39 cellular contexts compared by ENCODE assay signal in genomic region chr9:124803911-124804310, GRCh38. TPM values are rescaled to one million over a fixed set of nuclear protein-coding genes. Genes with fewer than 3 reads are reported as not detected.
"Had no signal": no experiment of that assay in that cellular context is flagged by ENCODE, and none has a peak within 500 bp of the region (broad histone marks: within the 10 kb centered on the region; RNA-seq: fewer than 3 reads in every experiment).

No MANE protein-coding gene starts in this region.

- H3K4me1 Mint-ChIP-seq: activated CD4-positive, alpha-beta T cell treated with anti-CD3 and anti-CD28 coated beads, Interleukin-2, amount 10 ng/mL, durations not matched to agents 24 days and 14 days; activated naive CD8-positive, alpha-beta T cell treated with anti-CD3 and anti-CD28 coated beads for 36 hours; activated T-helper 17 cell treated with anti-CD3 and anti-CD28 coated beads, Interleukin-2, amount 50 U/mL, for 72 hours had no signal

- H3K27me3 Mint-ChIP-seq: activated B cell treated with CpG ODN at 0.5 μM for 24 hours had no signal

- H3K9me3 ChIP-seq: adrenal gland, body of pancreas, breast epithelium had no signal

- H3K27ac Mint-ChIP-seq: activated CD4-positive, alpha-beta memory T cell treated with anti-CD3 and anti-CD28 coated beads for 36 hours; activated CD4-positive, alpha-beta T cell treated with anti-CD3 and anti-CD28 coated beads, Interleukin-2, amount 10 ng/mL, durations not matched to agents 24 days and 14 days; activated CD8-positive, alpha-beta T cell treated with anti-CD3 and anti-CD28 coated beads for 36 hours; activated naive CD4-positive, alpha-beta T cell treated with anti-CD3 and anti-CD28 coated beads for 36 hours; activated naive CD4-positive, alpha-beta T cell treated with anti-CD3 and anti-CD28 coated beads, Interleukin-2, amount 50 U/mL, for 72 hours; activated naive CD8-positive, alpha-beta T cell treated with anti-CD3 and anti-CD28 coated beads for 36 hours; activated T-cell treated with anti-CD3 and anti-CD28 coated beads, Interleukin-2, amount 50 U/mL, for 72 hours; activated T-helper 1 cell treated with anti-CD3 and anti-CD28 coated beads, Interleukin-12 subunit alpha, Interleukin-12 subunit beta, Interleukin-2, Interleukin-4 antibody, amounts not matched to agents 30 ng/mL and 10 ng/mL and 1 ng/mL, durations not matched to agents 14 hours and 24 hours and 36 hours; activated T-helper 17 cell treated with anti-CD3 and anti-CD28 coated beads, Interleukin-2, amount 50 U/mL, for 72 hours; T-helper 1 cell treated with Interleukin-12 subunit alpha and Interleukin-12 subunit beta and Interleukin-4 antibody, amounts not matched to agents 30 μg/mL and 1 μg/mL, for 36 hours; T-helper 2 cell treated with Interferon-gamma antibody and Interleukin-4, amounts not matched to agents 5 μg/mL and 100 μg/mL, for 36 hours had no signal

- H3K27me3 ChIP-seq: adrenal gland, body of pancreas, brain microvascular endothelial cell, breast epithelium had no signal

- H3K36me3 Mint-ChIP-seq: activated CD4-positive, alpha-beta memory T cell treated with anti-CD3 and anti-CD28 coated beads for 36 hours; activated naive CD4-positive, alpha-beta T cell treated with anti-CD3 and anti-CD28 coated beads, Interleukin-2, amount 50 U/mL, for 72 hours; activated naive CD8-positive, alpha-beta T cell treated with anti-CD3 and anti-CD28 coated beads for 36 hours had no signal

- H3K4me3 Mint-ChIP-seq: activated B cell treated with CpG ODN at 0.5 μM for 24 hours; activated CD4-positive, alpha-beta memory T cell treated with anti-CD3 and anti-CD28 coated beads for 36 hours; activated CD4-positive, alpha-beta T cell treated with anti-CD3 and anti-CD28 coated beads, Interleukin-2, amount 10 ng/mL, durations not matched to agents 24 days and 14 days; activated CD8-positive, alpha-beta T cell treated with anti-CD3 and anti-CD28 coated beads for 36 hours; activated naive CD4-positive, alpha-beta T cell treated with anti-CD3 and anti-CD28 coated beads for 36 hours; activated naive CD8-positive, alpha-beta T cell treated with anti-CD3 and anti-CD28 coated beads for 36 hours; activated T-cell treated with anti-CD3 and anti-CD28 coated beads, Interleukin-2, amount 50 U/mL, for 4 hours; activated T-cell treated with anti-CD3 and anti-CD28 coated beads, Interleukin-2, amount 50 U/mL, for 72 hours; activated T-helper 1 cell treated with anti-CD3 and anti-CD28 coated beads, Interleukin-12 subunit alpha, Interleukin-12 subunit beta, Interleukin-2, Interleukin-4 antibody, amounts not matched to agents 30 ng/mL and 10 ng/mL and 1 ng/mL, durations not matched to agents 14 hours and 24 hours and 36 hours; activated T-helper 17 cell treated with anti-CD3 and anti-CD28 coated beads, Interleukin-2, amount 50 U/mL, for 72 hours; T-helper 1 cell treated with Interleukin-12 subunit alpha and Interleukin-12 subunit beta and Interleukin-4 antibody, amounts not matched to agents 30 μg/mL and 1 μg/mL, for 36 hours; T-helper 2 cell treated with Interferon-gamma antibody and Interleukin-4, amounts not matched to agents 5 μg/mL and 100 μg/mL, for 36 hours had no signal

- H3K4me3 ChIP-seq: adrenal gland, body of pancreas, breast epithelium had no signal

- ATAC-seq: activated CD8-positive, alpha-beta T cell treated with anti-CD3 and anti-CD28 coated beads for 36 hours; activated naive CD4-positive, alpha-beta T cell treated with anti-CD3 and anti-CD28 coated beads, Interleukin-2, amount 50 U/mL, for 72 hours; activated T-cell treated with anti-CD3 and anti-CD28 coated beads, Interleukin-2, amount 50 U/mL, for 4 hours; activated T-cell treated with anti-CD3 and anti-CD28 coated beads, Interleukin-2, amount 50 U/mL, for 72 hours; activated T-helper 17 cell treated with anti-CD3 and anti-CD28 coated beads, Interleukin-2, amount 50 U/mL, for 72 hours; body of pancreas had no signal

- H3K27ac ChIP-seq: adrenal gland, body of pancreas, brain microvascular endothelial cell, breast epithelium, VCaP had no signal

- DNase-seq: activated B cell treated with CpG ODN at 0.5 μM for 24 hours; activated CD4-positive, alpha-beta memory T cell treated with anti-CD3 and anti-CD28 coated beads for 36 hours; activated CD4-positive, alpha-beta T cell treated with anti-CD3 and anti-CD28 coated beads for 4 hours; activated CD4-positive, alpha-beta T cell treated with anti-CD3 and anti-CD28 coated beads, Interleukin-2, amount 10 ng/mL, durations not matched to agents 24 days and 14 days; activated CD4-positive, alpha-beta T cell treated with anti-CD3 and anti-CD28 coated beads, Interleukin-2, amount 50 U/mL, for 1 hour; activated CD4-positive, alpha-beta T cell treated with anti-CD3 and anti-CD28 coated beads, Interleukin-2, amount 50 U/mL, for 4 hours; activated CD4-positive, CD25-positive, alpha-beta regulatory T cell treated with anti-CD3 and anti-CD28 coated beads, Interleukin-2, amount 50 U/mL, for 72 hours; activated CD8-positive, alpha-beta memory T cell treated with anti-CD3 and anti-CD28 coated beads, Interleukin-2, amount 50 U/mL, for 4 hours; activated CD8-positive, alpha-beta T cell treated with anti-CD3 and anti-CD28 coated beads for 36 hours; activated effector memory CD4-positive, alpha-beta T cell treated with anti-CD3 and anti-CD28 coated beads, Interleukin-2, amount 50 U/mL, for 16 hours; activated gamma-delta T cell treated with Interleukin-2 at 50 U/mL for 16 hours; activated naive CD4-positive, alpha-beta T cell; activated naive CD4-positive, alpha-beta T cell treated with anti-CD3 and anti-CD28 coated beads for 36 hours; activated naive CD4-positive, alpha-beta T cell treated with anti-CD3 and anti-CD28 coated beads, Interleukin-2, amount 50 U/mL, for 16 hours; activated naive CD8-positive, alpha-beta T cell treated with anti-CD3 and anti-CD28 coated beads for 36 hours; activated T-cell treated with anti-CD3 and anti-CD28 coated beads for 4 hours; activated T-cell treated with anti-CD3 and anti-CD28 coated beads, Interleukin-2, amount 50 U/mL, for 1 hour; activated T-cell treated with anti-CD3 and anti-CD28 coated beads, Interleukin-2, amount 50 U/mL, for 4 hours; activated T-cell treated with anti-CD3 and anti-CD28 coated beads, Interleukin-2, amount 50 U/mL, for 72 hours; adrenal gland; amniotic stem cell; aorta; body of pancreas; brain microvascular endothelial cell; central memory CD4-positive, alpha-beta T cell; T-helper 1 cell; T-helper 2 cell; T-helper 9 cell had no signal

- H3K36me3 ChIP-seq: adrenal gland, brain microvascular endothelial cell, breast epithelium had no signal

- H3K9me3 Mint-ChIP-seq: activated B cell treated with CpG ODN at 0.5 μM for 24 hours; activated CD4-positive, alpha-beta memory T cell treated with anti-CD3 and anti-CD28 coated beads for 36 hours; activated CD4-positive, alpha-beta T cell treated with anti-CD3 and anti-CD28 coated beads, Interleukin-2, amount 10 ng/mL, durations not matched to agents 24 days and 14 days; activated CD8-positive, alpha-beta T cell treated with anti-CD3 and anti-CD28 coated beads for 36 hours; activated naive CD4-positive, alpha-beta T cell treated with anti-CD3 and anti-CD28 coated beads for 36 hours; activated naive CD4-positive, alpha-beta T cell treated with anti-CD3 and anti-CD28 coated beads, Interleukin-2, amount 50 U/mL, for 72 hours; activated naive CD8-positive, alpha-beta T cell treated with anti-CD3 and anti-CD28 coated beads for 36 hours; activated T-cell treated with anti-CD3 and anti-CD28 coated beads, Interleukin-2, amount 50 U/mL, for 4 hours; activated T-cell treated with anti-CD3 and anti-CD28 coated beads, Interleukin-2, amount 50 U/mL, for 72 hours; activated T-helper 1 cell treated with anti-CD3 and anti-CD28 coated beads, Interleukin-12 subunit alpha, Interleukin-12 subunit beta, Interleukin-2, Interleukin-4 antibody, amounts not matched to agents 30 ng/mL and 10 ng/mL and 1 ng/mL, durations not matched to agents 14 hours and 24 hours and 36 hours; activated T-helper 17 cell treated with anti-CD3 and anti-CD28 coated beads, Interleukin-2, amount 50 U/mL, for 72 hours; T-helper 1 cell treated with Interleukin-12 subunit alpha and Interleukin-12 subunit beta and Interleukin-4 antibody, amounts not matched to agents 30 μg/mL and 1 μg/mL, for 36 hours; T-helper 2 cell treated with Interferon-gamma antibody and Interleukin-4, amounts not matched to agents 5 μg/mL and 100 μg/mL, for 36 hours had no signal

- FAIRE-seq: astrocyte, TTC549 had no signal

- H3K4me1 ChIP-seq: adrenal gland, breast epithelium had no signal

RNA-seq across cellular contexts. Expression of gene OLFML2A, which starts 27.0 kb away (rescaled TPM):
- total RNA-seq: activated CD4-positive, alpha-beta memory T cell treated with anti-CD3 and anti-CD28 coated beads for 36 hours; activated CD4-positive, alpha-beta T cell treated with anti-CD3 and anti-CD28 coated beads, Interleukin-2, amount 10 ng/mL, durations not matched to agents 24 days and 14 days; activated CD8-positive, alpha-beta T cell treated with anti-CD3 and anti-CD28 coated beads for 36 hours; activated naive CD4-positive, alpha-beta T cell treated with anti-CD3 and anti-CD28 coated beads for 36 hours; activated naive CD4-positive, alpha-beta T cell treated with anti-CD3 and anti-CD28 coated beads, Interleukin-2, amount 50 U/mL, for 72 hours; activated naive CD8-positive, alpha-beta T cell treated with anti-CD3 and anti-CD28 coated beads for 36 hours; activated T-cell treated with anti-CD3 and anti-CD28 coated beads, Interleukin-2, amount 50 U/mL, for 72 hours; activated T-helper 1 cell treated with anti-CD3 and anti-CD28 coated beads, Interleukin-12 subunit alpha, Interleukin-12 subunit beta, Interleukin-2, Interleukin-4 antibody, amounts not matched to agents 30 ng/mL and 10 ng/mL and 1 ng/mL, durations not matched to agents 14 hours and 24 hours and 36 hours; activated T-helper 17 cell treated with anti-CD3 and anti-CD28 coated beads, Interleukin-2, amount 50 U/mL, for 72 hours had no signal

RNA-seq across cellular contexts. Expression of gene WDR38, which starts 49.3 kb away (rescaled TPM):
- total RNA-seq: activated B cell treated with CpG ODN at 0.5 μM for 24 hours; activated CD4-positive, alpha-beta memory T cell treated with anti-CD3 and anti-CD28 coated beads for 36 hours; activated CD4-positive, alpha-beta T cell treated with anti-CD3 and anti-CD28 coated beads, Interleukin-2, amount 10 ng/mL, durations not matched to agents 24 days and 14 days; activated CD8-positive, alpha-beta memory T cell treated with anti-CD3 and anti-CD28 coated beads for 36 hours; activated CD8-positive, alpha-beta T cell treated with anti-CD3 and anti-CD28 coated beads for 36 hours; activated naive CD4-positive, alpha-beta T cell treated with anti-CD3 and anti-CD28 coated beads for 36 hours; activated naive CD4-positive, alpha-beta T cell treated with anti-CD3 and anti-CD28 coated beads, Interleukin-2, amount 50 U/mL, for 72 hours; activated naive CD8-positive, alpha-beta T cell treated with anti-CD3 and anti-CD28 coated beads for 36 hours; activated T-cell treated with anti-CD3 and anti-CD28 coated beads, Interleukin-2, amount 50 U/mL, for 4 hours; activated T-cell treated with anti-CD3 and anti-CD28 coated beads, Interleukin-2, amount 50 U/mL, for 72 hours; activated T-helper 1 cell treated with anti-CD3 and anti-CD28 coated beads, Interleukin-12 subunit alpha, Interleukin-12 subunit beta, Interleukin-2, Interleukin-4 antibody, amounts not matched to agents 30 ng/mL and 10 ng/mL and 1 ng/mL, durations not matched to agents 14 hours and 24 hours and 36 hours; activated T-helper 17 cell treated with anti-CD3 and anti-CD28 coated beads, Interleukin-2, amount 50 U/mL, for 72 hours; adrenal gland; aorta; astrocyte; cardiac septum had no signal
